In genomic region chr4:26028793-26029511, GRCh38 we compare ENCODE assay signal across 8 cellular contexts.
DNase-seq lines count a peak whose midpoint lies in the region; ATAC-seq and TF ChIP-seq lines count a peak whose summit lies in the region.

No MANE protein-coding gene starts in this region.

- no peaks in the 10 kb centered on the region for H3K36me3 ChIP-seq in lung (ENCODE audit: control insufficient read depth in 2 of 2, insufficient read depth in 2 of 2, low read length in 2 of 2)

- no peaks in the 10 kb centered on the region for H3K9me3 Mint-ChIP-seq in dendritic cell treated with granulocyte-macrophage colony-stimulating factor and Interleukin-4, amounts not matched to agents 40 ng/mL and 50 ng/mL, for 4 days

- ATAC-seq in GM21528 (IDR thresholded peaks at IDR 0.05; ENCODE audit: low FRiP score, unreplicated experiment) (peak; percentile 78), lung (ENCODE audit: insufficient read depth, low FRiP score) (peak; percentile 89)

- peak; percentile 61 for TF ChIP-seq CTCF in lung (IDR thresholded peaks at IDR 0.05; ENCODE audit: control extremely low read depth, extremely low read depth)

- peaks cover 66% of the 10 kb centered on the region for H3K4me1 Mint-ChIP-seq in dendritic cell treated with granulocyte-macrophage colony-stimulating factor and Interleukin-4, amounts not matched to agents 40 ng/mL and 50 ng/mL, for 4 days (ENCODE audit: low read depth)

- intact Hi-C loops in dendritic cell treated with granulocyte-macrophage colony-stimulating factor and Interleukin-4, amounts not matched to agents 40 ng/mL and 50 ng/mL, for 4 days (cut with micrococcal nuclease) = loop anchor here (2.0 to 5.0 kb wide), 3 partner anchors 40 to 378 kb away; no protein-coding TSS in a partner anchor

- peak overlapping the region; percentile 67 for H3K27ac Mint-ChIP-seq in dendritic cell treated with granulocyte-macrophage colony-stimulating factor and Interleukin-4, amounts not matched to agents 40 ng/mL and 50 ng/mL, for 4 days

- no peak overlapping the region for H3K27ac ChIP-seq in lung (ENCODE audit: low read depth in 1 of 2, low read length in 1 of 2)

- 14 to 17% methylated on average over 37 to 38 of the region's 38 CpGs for WGBS in lung, 2 donors

- no peak overlapping the region for H3K4me3 ChIP-seq in lung

- DNase-seq in DMS53 (lab: John Stamatoyannopoulos, UW) = peak; percentile 87
- DNase-seq in HuH-7.5 (ENCODE audit: low spot score) = peak; percentile 68
- peak; percentile 60 to 63 for DNase-seq in activated CD4-positive, alpha-beta T cell treated with anti-CD3 and anti-CD28 coated beads for 4 hours
- DNase-seq in lung (ENCODE audit: low spot score) = peak; percentile 76
- DNase-seq in stimulated activated CD8-positive, alpha-beta memory T cell treated with anti-CD3 and anti-CD28 coated beads, Interleukin-15, amount 100 ng/mL, for 24 hours (ENCODE audit: low read depth) = peak; percentile 58
- DNase-seq in NCI-H187 treated with DMSO at 0.1 percent for 48 hours (lab: John Stamatoyannopoulos, UW) = no peak

- H3K27me3 ChIP-seq in lung (ENCODE audit: control insufficient read depth, insufficient read depth) = no peaks in the 10 kb centered on the region

- H3K36me3 Mint-ChIP-seq in dendritic cell treated with granulocyte-macrophage colony-stimulating factor and Interleukin-4, amounts not matched to agents 40 ng/mL and 50 ng/mL, for 4 days (ENCODE audit: low read depth) = no peaks in the 10 kb centered on the region

- peaks cover 2% of the 10 kb centered on the region for H3K27me3 Mint-ChIP-seq in dendritic cell treated with granulocyte-macrophage colony-stimulating factor and Interleukin-4, amounts not matched to agents 40 ng/mL and 50 ng/mL, for 4 days

- H3K9me3 ChIP-seq in lung (ENCODE audit: control insufficient read depth in 2 of 2, insufficient read depth in 1 of 2, low read length in 1 of 2) = peaks cover 0 to 5% of the 10 kb centered on the region in 2 donors

- H3K4me3 Mint-ChIP-seq in dendritic cell treated with granulocyte-macrophage colony-stimulating factor and Interleukin-4, amounts not matched to agents 40 ng/mL and 50 ng/mL, for 4 days = peak overlapping the region; percentile 44

- peaks cover 0 to 2% of the 10 kb centered on the region in 2 donors for H3K4me1 ChIP-seq in lung (ENCODE audit: control insufficient read depth in 2 of 2, insufficient read depth in 2 of 2, low read length in 2 of 2)
